14 cellular contexts compared by ENCODE assay signal in the genomic region with DNA sequence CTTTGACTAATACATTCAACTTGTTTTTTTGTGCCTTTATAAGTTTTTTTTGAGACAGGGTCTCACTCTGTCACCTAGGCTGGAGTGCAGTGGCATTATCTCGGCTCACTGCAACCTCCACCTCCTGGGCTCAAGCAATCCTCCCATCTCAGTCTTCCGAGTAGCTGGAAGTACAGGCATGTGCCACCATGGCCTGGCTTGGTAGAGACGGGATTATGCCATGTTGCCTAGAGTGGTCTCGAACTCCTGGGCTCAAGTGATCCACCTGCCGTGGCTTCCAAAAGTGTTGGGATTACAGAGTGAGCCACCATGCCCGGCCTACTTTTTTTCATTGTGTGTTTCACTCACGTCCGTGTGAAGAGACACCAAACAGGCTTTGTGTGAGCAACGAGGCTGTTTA.
DNase-seq lines count a peak whose midpoint lies in the region; ATAC-seq and TF ChIP-seq lines count a peak whose summit lies in the region.
"Had no signal": no experiment of that assay in that cellular context is flagged by ENCODE, and none has a peak within 500 bp of the region (broad histone marks: within the 10 kb centered on the region; RNA-seq: fewer than 3 reads in every experiment).

No MANE protein-coding gene starts in this region.

- peaks cover 8% of the 10 kb centered on the region for H3F3A ChIP-seq in PC-3 (ENCODE audit: low read length, unreplicated experiment)

- H3K9me2 ChIP-seq in PC-3 (replicated peaks; ENCODE audit: low read length), result no peaks in the 10 kb centered on the region

- WGBS in mesenchymal stem cell, result 84% methylated on average over 9 of the region's 9 CpGs
- WGBS in gastroesophageal sphincter (ENCODE audit: low coverage in 1 of 2), 2 donors, result 92 to 98% methylated on average over 2 to 7 of the region's 9 CpGs

- H2AFZ ChIP-seq in PC-3 (ENCODE audit: low read length), result no peak overlapping the region
- no peak overlapping the region for H2AFZ ChIP-seq in mesenchymal stem cell (ENCODE audit: low read depth, low read length)
- H2AFZ ChIP-seq: GM23248 had no signal

- H3K14ac ChIP-seq in mesenchymal stem cell (ENCODE audit: low read length in 2 of 2), result peak overlapping the region in 1 of 2 experiments; percentile 75

- BruUV-seq in PC-3 (replicated peaks; lab: Mats Ljungman, UMichigan), result no TSS peak

- no peaks in the 10 kb centered on the region for H3K4me1 Mint-ChIP-seq in activated naive CD4-positive, alpha-beta T cell treated with anti-CD3 and anti-CD28 coated beads for 36 hours (ENCODE audit: low read depth)

- CTCF ChIA-PET in PC-3 (lab: Charles Lee), result no interaction called here
- CTCF ChIA-PET in activated naive CD4-positive, alpha-beta T cell treated with anti-CD3 and anti-CD28 coated beads for 36 hours (lab: Charles Lee), result no interaction called here

- H3K4me3 Mint-ChIP-seq in activated naive CD4-positive, alpha-beta T cell treated with anti-CD3 and anti-CD28 coated beads for 36 hours, result no peak overlapping the region
- H3K4me3 Mint-ChIP-seq: CD14-positive monocyte; CD8-positive, alpha-beta T cell had no signal

- H3K9me3 ChIP-seq in PC-3 (ENCODE audit: low read length) (no peaks in the 10 kb centered on the region), mesenchymal stem cell (ENCODE audit: control insufficient read depth, low read length) (no peaks in the 10 kb centered on the region), gastroesophageal sphincter (no peaks in the 10 kb centered on the region)

- H4K8ac ChIP-seq in mesenchymal stem cell (ENCODE audit: low read length), result no peak overlapping the region

- no peak for DNase-seq in left ventricle myocardium superior
- no peak for DNase-seq in left cardiac atrium
- no peak for DNase-seq in PC-3
- no peak for DNase-seq in mesenchymal stem cell
- no peak for DNase-seq in activated naive CD4-positive, alpha-beta T cell treated with anti-CD3 and anti-CD28 coated beads for 36 hours
- DNase-seq in stimulated activated CD4-positive, alpha-beta T cell treated with anti-CD3 and anti-CD28 coated beads, Interleukin-4, amount 100 ng/mL, for 1 hour, result no peak
- DNase-seq: CD8-positive, alpha-beta T cell; COR-L47; DND-41; GDM1; GM23248; H7 had no signal

- peak overlapping the region; percentile 18 for H4K91ac ChIP-seq in mesenchymal stem cell (ENCODE audit: low read length)

- H3K9me3 Mint-ChIP-seq in activated naive CD4-positive, alpha-beta T cell treated with anti-CD3 and anti-CD28 coated beads for 36 hours, result no peaks in the 10 kb centered on the region
- H3K9me3 Mint-ChIP-seq: CD8-positive, alpha-beta T cell had no signal

- H2BK120ac ChIP-seq in mesenchymal stem cell (ENCODE audit: low read depth, low read length), result no peak overlapping the region

- H3K4me1 ChIP-seq in PC-3 (ENCODE audit: insufficient read depth, low read length) (peaks cover 38% of the 10 kb centered on the region), mesenchymal stem cell (ENCODE audit: control insufficient read depth, insufficient read depth, low read depth, low read length) (peaks cover 5% of the 10 kb centered on the region), gastroesophageal sphincter (peaks cover 0 to 5% (median 0%) of the 10 kb centered on the region in 3 donors)

- no peak for TF ChIP-seq POLR2A in gastroesophageal sphincter (IDR thresholded peaks at IDR 0.05)

- no peak overlapping the region for H3K4me3 ChIP-seq in PC-3 (ENCODE audit: low read length)
- H3K4me3 ChIP-seq in mesenchymal stem cell (ENCODE audit: insufficient read depth in 1 of 2, low read depth in 1 of 2, low read length in 2 of 2), result no peak overlapping the region
- no peak overlapping the region for H3K4me3 ChIP-seq in gastroesophageal sphincter

- POLR2A ChIA-PET in PC-3 (lab: Charles Lee; ENCODE audit: unreplicated experiment), result no interaction called here

- H3K27ac ChIP-seq in PC-3 (ENCODE audit: low read length) (peak overlapping the region; percentile 97; the same call in 1 of the 2 replicates), mesenchymal stem cell (ENCODE audit: low read length, poor library complexity, severe bottlenecking) (peak overlapping the region; percentile 39), gastroesophageal sphincter (no peak overlapping the region)

- peak; percentile 43 for ATAC-seq in left ventricle myocardium superior
- ATAC-seq in left cardiac atrium, result no peak
- ATAC-seq in PC-3, result no peak
- ATAC-seq in gastroesophageal sphincter, result no peak
- ATAC-seq: CD8-positive, alpha-beta T cell had no signal

- H3K36me3 ChIP-seq in PC-3 (ENCODE audit: low read depth, low read length) (no peaks in the 10 kb centered on the region), mesenchymal stem cell (ENCODE audit: control insufficient read depth in 1 of 2, insufficient read depth in 2 of 2, low read depth in 1 of 2, low read length in 2 of 2) (no peaks in the 10 kb centered on the region), gastroesophageal sphincter (no peaks in the 10 kb centered on the region)

- peak overlapping the region in 1 of 2 experiments; percentile 66 for H3K4ac ChIP-seq in mesenchymal stem cell (ENCODE audit: low read depth in 1 of 2, low read length in 2 of 2)

- H3K27me3 ChIP-seq in PC-3 (ENCODE audit: low read length) (no peaks in the 10 kb centered on the region), mesenchymal stem cell (ENCODE audit: control insufficient read depth in 1 of 2, insufficient read depth in 1 of 2, low read length in 2 of 2) (no peaks in the 10 kb centered on the region), gastroesophageal sphincter (no peaks in the 10 kb centered on the region)

- H3K79me2 ChIP-seq in PC-3 (ENCODE audit: low read length), result no peaks in the 10 kb centered on the region

- peak overlapping the region in 1 of 2 experiments; percentile 93 for H3K18ac ChIP-seq in mesenchymal stem cell (ENCODE audit: low read depth in 1 of 2, low read length in 2 of 2)

- no peak overlapping the region for H2BK15ac ChIP-seq in mesenchymal stem cell (ENCODE audit: low read depth, poor library complexity, severe bottlenecking)

- no peak overlapping the region for H2BK5ac ChIP-seq in mesenchymal stem cell (ENCODE audit: low read depth, low read length, poor library complexity, severe bottlenecking)

- peak overlapping the region; percentile 38 to 94 for H2BK12ac ChIP-seq in mesenchymal stem cell (ENCODE audit: low read length in 2 of 2)

- no peak overlapping the region for H3K9ac ChIP-seq in PC-3 (ENCODE audit: low read length)
- no peak overlapping the region for H3K9ac ChIP-seq in mesenchymal stem cell (ENCODE audit: low read length)

- no peaks in the 10 kb centered on the region for H4K20me1 ChIP-seq in PC-3 (ENCODE audit: low read length)

- H3K79me1 ChIP-seq in mesenchymal stem cell (replicated peaks; ENCODE audit: low read length, poor library complexity, severe bottlenecking), result peaks cover 7% of the 10 kb centered on the region

- TF ChIP-seq CTCF in PC-3 (conservative IDR thresholded peaks at IDR 0.05; ENCODE audit: low read depth, low read length), result no peak
- no peak for TF ChIP-seq CTCF in gastroesophageal sphincter (IDR thresholded peaks at IDR 0.05)

- no peak overlapping the region for H3K4me2 ChIP-seq in PC-3 (ENCODE audit: low read length)
- H3K4me2 ChIP-seq in mesenchymal stem cell (ENCODE audit: low read length, poor library complexity, severe bottlenecking), result no peak overlapping the region

- no peak for TF ChIP-seq EP300 in gastroesophageal sphincter (IDR thresholded peaks at IDR 0.05)

- H3K27me3 Mint-ChIP-seq in activated naive CD4-positive, alpha-beta T cell treated with anti-CD3 and anti-CD28 coated beads for 36 hours (ENCODE audit: low read depth), result no peaks in the 10 kb centered on the region

- no peak overlapping the region for H3K27ac Mint-ChIP-seq in activated naive CD4-positive, alpha-beta T cell treated with anti-CD3 and anti-CD28 coated beads for 36 hours
- H3K27ac Mint-ChIP-seq: CD8-positive, alpha-beta T cell had no signal

- H3K23ac ChIP-seq in mesenchymal stem cell (ENCODE audit: low read length in 2 of 2), result no peak overlapping the region

- H3K36me3 Mint-ChIP-seq in activated naive CD4-positive, alpha-beta T cell treated with anti-CD3 and anti-CD28 coated beads for 36 hours (ENCODE audit: low read depth), result peaks cover 5% of the 10 kb centered on the region

- intact Hi-C loops in left ventricle myocardium superior (cut with micrococcal nuclease), result no loop called here
- intact Hi-C loops in left cardiac atrium (cut with DNase I), result no loop called here
- intact Hi-C loops in PC-3 (cut with micrococcal nuclease), result loop anchor here (5.0 kb wide), 1 partner anchor 333 kb away; no protein-coding TSS in a partner anchor
- intact Hi-C loops in activated naive CD4-positive, alpha-beta T cell treated with anti-CD3 and anti-CD28 coated beads for 36 hours (cut with micrococcal nuclease), result no loop called here

- peak overlapping the region; percentile 85 for H2AK5ac ChIP-seq in mesenchymal stem cell (ENCODE audit: low read length, severe bottlenecking)

Comparison
In these comparisons a context has a peak if more than half of its experiments do, and no peak if none do; other contexts are left out.
1. H3K27ac ChIP-seq: peak in PC-3 (single experiment) and mesenchymal stem cell (single experiment); none in gastroesophageal sphincter (0 of 4).